In the genomic region with DNA sequence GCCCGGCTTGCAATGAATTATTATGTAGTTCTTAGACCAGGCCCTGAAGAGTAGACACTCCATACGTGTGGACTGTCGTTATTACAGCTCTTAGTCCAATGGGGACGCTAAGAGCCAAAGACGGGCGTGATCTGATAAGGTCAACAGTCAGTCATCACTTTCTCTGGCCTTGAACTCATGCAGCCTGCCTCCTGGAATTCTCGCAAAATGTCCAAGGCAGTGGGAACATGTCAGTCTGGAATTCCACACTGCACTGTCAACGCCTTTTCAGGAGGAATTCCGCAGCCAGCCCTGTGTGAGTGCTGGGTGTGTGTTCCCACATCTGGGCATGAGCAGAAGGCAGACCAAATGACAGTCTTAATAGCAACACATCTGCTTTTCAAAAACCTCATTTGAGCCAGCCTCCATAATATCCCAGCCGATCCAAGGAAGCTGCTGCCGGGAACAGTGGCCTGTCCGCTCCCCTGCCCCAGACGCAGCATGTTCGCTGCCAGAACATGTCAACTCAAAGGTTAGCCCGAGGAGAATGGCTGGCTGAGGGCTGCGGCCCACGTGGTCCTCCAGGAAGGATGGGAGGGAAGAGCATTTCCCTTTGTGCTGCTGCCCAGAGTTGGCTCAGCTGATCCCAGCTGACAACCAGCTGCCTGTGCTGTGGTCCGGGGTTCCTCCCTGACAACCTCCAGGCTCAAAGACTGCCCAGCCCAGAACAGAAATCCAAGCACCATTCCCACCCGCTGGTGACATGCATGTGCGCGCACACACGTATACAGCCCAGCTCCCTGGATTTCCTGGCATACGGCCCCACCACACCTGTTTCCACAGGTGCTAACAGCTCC, we compare ENCODE assay signal across 1 cellular context.
TF ChIP-seq lines count a peak whose summit lies in the region.

No MANE protein-coding gene starts in this region.

TF ChIP-seq in HepG2, 621 proteins besides CTCF, POLR2A, EP300 and RAD21 (continues in another document):
- peak; percentile 27 for TF ChIP-seq TBL1XR1 (IDR thresholded peaks at IDR 0.05; ENCODE audit: borderline replicate concordance, low read length, partially characterized antibody)
- no peak for TF ChIP-seq ZFP36L2 (CRISPR knock-in tag; IDR thresholded peaks at IDR 0.05)
- TF ChIP-seq, protein P1, sequence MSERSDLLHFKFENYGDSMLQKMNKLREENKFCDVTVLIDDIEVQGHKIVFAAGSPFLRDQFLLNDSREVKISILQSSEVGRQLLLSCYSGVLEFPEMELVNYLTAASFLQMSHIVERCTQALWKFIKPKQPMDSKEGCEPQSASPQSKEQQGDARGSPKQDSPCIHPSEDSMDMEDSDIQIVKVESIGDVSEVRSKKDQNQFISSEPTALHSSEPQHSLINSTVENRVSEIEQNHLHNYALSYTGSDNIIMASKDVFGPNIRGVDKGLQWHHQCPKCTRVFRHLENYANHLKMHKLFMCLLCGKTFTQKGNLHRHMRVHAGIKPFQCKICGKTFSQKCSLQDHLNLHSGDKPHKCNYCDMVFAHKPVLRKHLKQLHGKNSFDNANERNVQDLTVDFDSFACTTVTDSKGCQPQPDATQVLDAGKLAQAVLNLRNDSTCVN (CRISPR knock-in tag; IDR thresholded peaks at IDR 0.05; ENCODE audit: borderline replicate concordance) = 0 out of 2 replicates have a peak, but pooled peaks have one; percentile 22
- TF ChIP-seq NR2F6 (IDR thresholded peaks at IDR 0.05) = no peak
- TF ChIP-seq NR2F6 (CRISPR knock-in tag; IDR thresholded peaks at IDR 0.05) = peak; percentile 34; the same call in 1 of the 2 replicates
- no peak for TF ChIP-seq ZNF24 (IDR thresholded peaks at IDR 0.05)
- TF ChIP-seq ZNF644 (CRISPR knock-in tag; IDR thresholded peaks at IDR 0.05; ENCODE audit: low read depth) = no peak
- TF ChIP-seq RARG (CRISPR knock-in tag; IDR thresholded peaks at IDR 0.05; ENCODE audit: low read depth) = no peak
- TF ChIP-seq, protein P2, sequence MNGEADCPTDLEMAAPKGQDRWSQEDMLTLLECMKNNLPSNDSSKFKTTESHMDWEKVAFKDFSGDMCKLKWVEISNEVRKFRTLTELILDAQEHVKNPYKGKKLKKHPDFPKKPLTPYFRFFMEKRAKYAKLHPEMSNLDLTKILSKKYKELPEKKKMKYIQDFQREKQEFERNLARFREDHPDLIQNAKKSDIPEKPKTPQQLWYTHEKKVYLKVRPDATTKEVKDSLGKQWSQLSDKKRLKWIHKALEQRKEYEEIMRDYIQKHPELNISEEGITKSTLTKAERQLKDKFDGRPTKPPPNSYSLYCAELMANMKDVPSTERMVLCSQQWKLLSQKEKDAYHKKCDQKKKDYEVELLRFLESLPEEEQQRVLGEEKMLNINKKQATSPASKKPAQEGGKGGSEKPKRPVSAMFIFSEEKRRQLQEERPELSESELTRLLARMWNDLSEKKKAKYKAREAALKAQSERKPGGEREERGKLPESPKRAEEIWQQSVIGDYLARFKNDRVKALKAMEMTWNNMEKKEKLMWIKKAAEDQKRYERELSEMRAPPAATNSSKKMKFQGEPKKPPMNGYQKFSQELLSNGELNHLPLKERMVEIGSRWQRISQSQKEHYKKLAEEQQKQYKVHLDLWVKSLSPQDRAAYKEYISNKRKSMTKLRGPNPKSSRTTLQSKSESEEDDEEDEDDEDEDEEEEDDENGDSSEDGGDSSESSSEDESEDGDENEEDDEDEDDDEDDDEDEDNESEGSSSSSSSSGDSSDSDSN (CRISPR knock-in tag; IDR thresholded peaks at IDR 0.05) = no peak
- no peak for TF ChIP-seq ZSCAN12 (CRISPR knock-in tag; IDR thresholded peaks at IDR 0.05)
- TF ChIP-seq NFIC (IDR thresholded peaks at IDR 0.05; ENCODE audit: low read length) = no peak
- no peak for TF ChIP-seq PITX1 (CRISPR knock-in tag; IDR thresholded peaks at IDR 0.05)
- TF ChIP-seq JUND (CRISPR knock-in tag; IDR thresholded peaks at IDR 0.05) = 0 out of 2 replicates have a peak, but pooled peaks have one; percentile 23
- TF ChIP-seq MZF1 (CRISPR knock-in tag; IDR thresholded peaks at IDR 0.05; ENCODE audit: borderline replicate concordance) = no peak
- 0 out of 2 replicates have a peak, but pooled peaks have one; percentile 37 for TF ChIP-seq ZNF788 (CRISPR knock-in tag; IDR thresholded peaks at IDR 0.05; ENCODE audit: borderline replicate concordance)
- TF ChIP-seq, protein P3, sequence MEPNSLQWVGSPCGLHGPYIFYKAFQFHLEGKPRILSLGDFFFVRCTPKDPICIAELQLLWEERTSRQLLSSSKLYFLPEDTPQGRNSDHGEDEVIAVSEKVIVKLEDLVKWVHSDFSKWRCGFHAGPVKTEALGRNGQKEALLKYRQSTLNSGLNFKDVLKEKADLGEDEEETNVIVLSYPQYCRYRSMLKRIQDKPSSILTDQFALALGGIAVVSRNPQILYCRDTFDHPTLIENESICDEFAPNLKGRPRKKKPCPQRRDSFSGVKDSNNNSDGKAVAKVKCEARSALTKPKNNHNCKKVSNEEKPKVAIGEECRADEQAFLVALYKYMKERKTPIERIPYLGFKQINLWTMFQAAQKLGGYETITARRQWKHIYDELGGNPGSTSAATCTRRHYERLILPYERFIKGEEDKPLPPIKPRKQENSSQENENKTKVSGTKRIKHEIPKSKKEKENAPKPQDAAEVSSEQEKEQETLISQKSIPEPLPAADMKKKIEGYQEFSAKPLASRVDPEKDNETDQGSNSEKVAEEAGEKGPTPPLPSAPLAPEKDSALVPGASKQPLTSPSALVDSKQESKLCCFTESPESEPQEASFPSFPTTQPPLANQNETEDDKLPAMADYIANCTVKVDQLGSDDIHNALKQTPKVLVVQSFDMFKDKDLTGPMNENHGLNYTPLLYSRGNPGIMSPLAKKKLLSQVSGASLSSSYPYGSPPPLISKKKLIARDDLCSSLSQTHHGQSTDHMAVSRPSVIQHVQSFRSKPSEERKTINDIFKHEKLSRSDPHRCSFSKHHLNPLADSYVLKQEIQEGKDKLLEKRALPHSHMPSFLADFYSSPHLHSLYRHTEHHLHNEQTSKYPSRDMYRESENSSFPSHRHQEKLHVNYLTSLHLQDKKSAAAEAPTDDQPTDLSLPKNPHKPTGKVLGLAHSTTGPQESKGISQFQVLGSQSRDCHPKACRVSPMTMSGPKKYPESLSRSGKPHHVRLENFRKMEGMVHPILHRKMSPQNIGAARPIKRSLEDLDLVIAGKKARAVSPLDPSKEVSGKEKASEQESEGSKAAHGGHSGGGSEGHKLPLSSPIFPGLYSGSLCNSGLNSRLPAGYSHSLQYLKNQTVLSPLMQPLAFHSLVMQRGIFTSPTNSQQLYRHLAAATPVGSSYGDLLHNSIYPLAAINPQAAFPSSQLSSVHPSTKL (CRISPR knock-in tag; IDR thresholded peaks at IDR 0.05) = peak; percentile 29
- no peak for TF ChIP-seq TAF1 (CRISPR knock-in tag; IDR thresholded peaks at IDR 0.05)
- TF ChIP-seq RXRA (CRISPR knock-in tag; IDR thresholded peaks at IDR 0.05) = peak; percentile 75
- TF ChIP-seq AHR (CRISPR knock-in tag; IDR thresholded peaks at IDR 0.05) = no peak
- TF ChIP-seq, protein P4, sequence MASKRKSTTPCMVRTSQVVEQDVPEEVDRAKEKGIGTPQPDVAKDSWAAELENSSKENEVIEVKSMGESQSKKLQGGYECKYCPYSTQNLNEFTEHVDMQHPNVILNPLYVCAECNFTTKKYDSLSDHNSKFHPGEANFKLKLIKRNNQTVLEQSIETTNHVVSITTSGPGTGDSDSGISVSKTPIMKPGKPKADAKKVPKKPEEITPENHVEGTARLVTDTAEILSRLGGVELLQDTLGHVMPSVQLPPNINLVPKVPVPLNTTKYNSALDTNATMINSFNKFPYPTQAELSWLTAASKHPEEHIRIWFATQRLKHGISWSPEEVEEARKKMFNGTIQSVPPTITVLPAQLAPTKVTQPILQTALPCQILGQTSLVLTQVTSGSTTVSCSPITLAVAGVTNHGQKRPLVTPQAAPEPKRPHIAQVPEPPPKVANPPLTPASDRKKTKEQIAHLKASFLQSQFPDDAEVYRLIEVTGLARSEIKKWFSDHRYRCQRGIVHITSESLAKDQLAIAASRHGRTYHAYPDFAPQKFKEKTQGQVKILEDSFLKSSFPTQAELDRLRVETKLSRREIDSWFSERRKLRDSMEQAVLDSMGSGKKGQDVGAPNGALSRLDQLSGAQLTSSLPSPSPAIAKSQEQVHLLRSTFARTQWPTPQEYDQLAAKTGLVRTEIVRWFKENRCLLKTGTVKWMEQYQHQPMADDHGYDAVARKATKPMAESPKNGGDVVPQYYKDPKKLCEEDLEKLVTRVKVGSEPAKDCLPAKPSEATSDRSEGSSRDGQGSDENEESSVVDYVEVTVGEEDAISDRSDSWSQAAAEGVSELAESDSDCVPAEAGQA (IDR thresholded peaks at IDR 0.05; ENCODE audit: low read depth) = no peak
- TF ChIP-seq, protein P4 (CRISPR knock-in tag; IDR thresholded peaks at IDR 0.05; ENCODE audit: borderline replicate concordance) = no peak
- TF ChIP-seq PHF8 (CRISPR knock-in tag; IDR thresholded peaks at IDR 0.05) = peak; percentile 8; the same call in 1 of the 2 replicates
- no peak for TF ChIP-seq ZNF263 (CRISPR knock-in tag; IDR thresholded peaks at IDR 0.05)
- TF ChIP-seq ZNF557 (CRISPR knock-in tag; IDR thresholded peaks at IDR 0.05) = no peak
- no peak for TF ChIP-seq ZNF331 (CRISPR knock-in tag; IDR thresholded peaks at IDR 0.05)
- TF ChIP-seq, protein P5, sequence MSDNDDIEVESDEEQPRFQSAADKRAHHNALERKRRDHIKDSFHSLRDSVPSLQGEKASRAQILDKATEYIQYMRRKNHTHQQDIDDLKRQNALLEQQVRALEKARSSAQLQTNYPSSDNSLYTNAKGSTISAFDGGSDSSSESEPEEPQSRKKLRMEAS (IDR thresholded peaks at IDR 0.05) = no peak
- no peak for TF ChIP-seq TARDBP (CRISPR knock-in tag; IDR thresholded peaks at IDR 0.05)
- no peak for TF ChIP-seq ZNF224 (CRISPR knock-in tag; IDR thresholded peaks at IDR 0.05)
- TF ChIP-seq, protein P6, sequence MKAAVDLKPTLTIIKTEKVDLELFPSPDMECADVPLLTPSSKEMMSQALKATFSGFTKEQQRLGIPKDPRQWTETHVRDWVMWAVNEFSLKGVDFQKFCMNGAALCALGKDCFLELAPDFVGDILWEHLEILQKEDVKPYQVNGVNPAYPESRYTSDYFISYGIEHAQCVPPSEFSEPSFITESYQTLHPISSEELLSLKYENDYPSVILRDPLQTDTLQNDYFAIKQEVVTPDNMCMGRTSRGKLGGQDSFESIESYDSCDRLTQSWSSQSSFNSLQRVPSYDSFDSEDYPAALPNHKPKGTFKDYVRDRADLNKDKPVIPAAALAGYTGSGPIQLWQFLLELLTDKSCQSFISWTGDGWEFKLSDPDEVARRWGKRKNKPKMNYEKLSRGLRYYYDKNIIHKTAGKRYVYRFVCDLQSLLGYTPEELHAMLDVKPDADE (CRISPR knock-in tag; IDR thresholded peaks at IDR 0.05) = no peak
- TF ChIP-seq, protein P7, sequence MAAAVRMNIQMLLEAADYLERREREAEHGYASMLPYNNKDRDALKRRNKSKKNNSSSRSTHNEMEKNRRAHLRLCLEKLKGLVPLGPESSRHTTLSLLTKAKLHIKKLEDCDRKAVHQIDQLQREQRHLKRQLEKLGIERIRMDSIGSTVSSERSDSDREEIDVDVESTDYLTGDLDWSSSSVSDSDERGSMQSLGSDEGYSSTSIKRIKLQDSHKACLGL (CRISPR knock-in tag; IDR thresholded peaks at IDR 0.05) = 0 out of 2 replicates have a peak, but pooled peaks have one; percentile 27
- no peak; the same call in 1 of the 2 replicates for TF ChIP-seq ZNF251 (CRISPR knock-in tag; IDR thresholded peaks at IDR 0.05)
- no peak for TF ChIP-seq FOXA1 (IDR thresholded peaks at IDR 0.05)
- TF ChIP-seq FOXA1 (CRISPR knock-in tag; IDR thresholded peaks at IDR 0.05) = peak; percentile 46
- no peak for TF ChIP-seq SRSF9 (IDR thresholded peaks at IDR 0.05; ENCODE audit: borderline replicate concordance, insufficient read depth, low read depth, low read length, poor library complexity, severe bottlenecking)
- TF ChIP-seq WIZ (CRISPR knock-in tag; IDR thresholded peaks at IDR 0.05) = no peak
- no peak for TF ChIP-seq TP53 (CRISPR knock-in tag; conservative IDR thresholded peaks at IDR 0.05)
- 0 out of 2 replicates have a peak, but pooled peaks have one; percentile 19 for TF ChIP-seq SALL1 (CRISPR knock-in tag; IDR thresholded peaks at IDR 0.05)
- TF ChIP-seq RFXANK (CRISPR knock-in tag; IDR thresholded peaks at IDR 0.05) = no peak
- no peak for TF ChIP-seq SETDB1 (CRISPR knock-in tag; IDR thresholded peaks at IDR 0.05; ENCODE audit: borderline replicate concordance)
- TF ChIP-seq, protein P8, sequence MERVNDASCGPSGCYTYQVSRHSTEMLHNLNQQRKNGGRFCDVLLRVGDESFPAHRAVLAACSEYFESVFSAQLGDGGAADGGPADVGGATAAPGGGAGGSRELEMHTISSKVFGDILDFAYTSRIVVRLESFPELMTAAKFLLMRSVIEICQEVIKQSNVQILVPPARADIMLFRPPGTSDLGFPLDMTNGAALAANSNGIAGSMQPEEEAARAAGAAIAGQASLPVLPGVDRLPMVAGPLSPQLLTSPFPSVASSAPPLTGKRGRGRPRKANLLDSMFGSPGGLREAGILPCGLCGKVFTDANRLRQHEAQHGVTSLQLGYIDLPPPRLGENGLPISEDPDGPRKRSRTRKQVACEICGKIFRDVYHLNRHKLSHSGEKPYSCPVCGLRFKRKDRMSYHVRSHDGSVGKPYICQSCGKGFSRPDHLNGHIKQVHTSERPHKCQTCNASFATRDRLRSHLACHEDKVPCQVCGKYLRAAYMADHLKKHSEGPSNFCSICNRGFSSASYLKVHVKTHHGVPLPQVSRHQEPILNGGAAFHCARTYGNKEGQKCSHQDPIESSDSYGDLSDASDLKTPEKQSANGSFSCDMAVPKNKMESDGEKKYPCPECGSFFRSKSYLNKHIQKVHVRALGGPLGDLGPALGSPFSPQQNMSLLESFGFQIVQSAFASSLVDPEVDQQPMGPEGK (CRISPR knock-in tag; IDR thresholded peaks at IDR 0.05) = no peak
- 0 out of 2 replicates have a peak, but pooled peaks have one; percentile 28 for TF ChIP-seq ZNF782 (CRISPR knock-in tag; IDR thresholded peaks at IDR 0.05; ENCODE audit: borderline replicate concordance)
